Comparison of ENCODE assay signal across 1 cellular context in the genomic region with DNA sequence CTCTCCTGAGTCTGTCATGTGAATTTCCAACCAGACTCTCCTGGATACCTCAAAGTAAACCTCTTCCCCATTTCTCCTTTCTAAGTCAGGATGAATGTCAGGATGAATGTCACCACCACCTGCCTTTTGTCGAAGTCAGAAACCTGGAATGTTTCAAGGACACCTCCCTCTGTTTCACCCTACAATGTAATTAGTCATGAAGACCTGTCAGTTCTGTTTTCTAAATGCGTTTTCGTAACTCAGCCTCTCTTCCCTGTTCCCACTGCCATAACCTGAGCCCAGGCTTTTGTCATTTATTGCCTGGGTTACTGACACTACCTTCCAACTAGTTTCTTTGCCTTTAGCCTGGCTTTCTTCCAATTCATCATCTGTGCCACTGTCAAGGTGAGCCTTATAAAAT.
TF ChIP-seq lines count a peak whose summit lies in the region.

No MANE protein-coding gene starts in this region.

TF ChIP-seq in HCT116, 20 proteins besides CTCF, POLR2A, EP300 and RAD21 (continued from another document):
- TF ChIP-seq REST (IDR thresholded peaks at IDR 0.05; ENCODE audit: low read depth) (no peak), SRF (IDR thresholded peaks at IDR 0.05; ENCODE audit: low read depth) (no peak), EZH2phosphoT487 (IDR thresholded peaks at IDR 0.05; ENCODE audit: borderline replicate concordance) (no peak), POLR2AphosphoS5 (IDR thresholded peaks at IDR 0.05; ENCODE audit: low read depth, low read length) (no peak), TCF7L2 (IDR thresholded peaks at IDR 0.05; ENCODE audit: borderline replicate concordance, extremely low read depth, insufficient read depth, insufficient read length) (no peak), JUND (IDR thresholded peaks at IDR 0.05) (no peak)
- TF ChIP-seq, protein P1, sequence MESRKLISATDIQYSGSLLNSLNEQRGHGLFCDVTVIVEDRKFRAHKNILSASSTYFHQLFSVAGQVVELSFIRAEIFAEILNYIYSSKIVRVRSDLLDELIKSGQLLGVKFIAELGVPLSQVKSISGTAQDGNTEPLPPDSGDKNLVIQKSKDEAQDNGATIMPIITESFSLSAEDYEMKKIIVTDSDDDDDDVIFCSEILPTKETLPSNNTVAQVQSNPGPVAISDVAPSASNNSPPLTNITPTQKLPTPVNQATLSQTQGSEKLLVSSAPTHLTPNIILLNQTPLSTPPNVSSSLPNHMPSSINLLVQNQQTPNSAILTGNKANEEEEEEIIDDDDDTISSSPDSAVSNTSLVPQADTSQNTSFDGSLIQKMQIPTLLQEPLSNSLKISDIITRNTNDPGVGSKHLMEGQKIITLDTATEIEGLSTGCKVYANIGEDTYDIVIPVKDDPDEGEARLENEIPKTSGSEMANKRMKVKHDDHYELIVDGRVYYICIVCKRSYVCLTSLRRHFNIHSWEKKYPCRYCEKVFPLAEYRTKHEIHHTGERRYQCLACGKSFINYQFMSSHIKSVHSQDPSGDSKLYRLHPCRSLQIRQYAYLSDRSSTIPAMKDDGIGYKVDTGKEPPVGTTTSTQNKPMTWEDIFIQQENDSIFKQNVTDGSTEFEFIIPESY (IDR thresholded peaks at IDR 0.05; ENCODE audit: extremely low read depth, insufficient replicate concordance, low read length) = no peak
- TF ChIP-seq, protein P2, sequence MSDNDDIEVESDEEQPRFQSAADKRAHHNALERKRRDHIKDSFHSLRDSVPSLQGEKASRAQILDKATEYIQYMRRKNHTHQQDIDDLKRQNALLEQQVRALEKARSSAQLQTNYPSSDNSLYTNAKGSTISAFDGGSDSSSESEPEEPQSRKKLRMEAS (IDR thresholded peaks at IDR 0.05) = no peak
- TF ChIP-seq, protein P3, sequence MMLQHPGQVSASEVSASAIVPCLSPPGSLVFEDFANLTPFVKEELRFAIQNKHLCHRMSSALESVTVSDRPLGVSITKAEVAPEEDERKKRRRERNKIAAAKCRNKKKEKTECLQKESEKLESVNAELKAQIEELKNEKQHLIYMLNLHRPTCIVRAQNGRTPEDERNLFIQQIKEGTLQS (IDR thresholded peaks at IDR 0.05) = no peak
TF ChIP-seq in HCT116: peak in this region for 0.
